8 cellular contexts compared by ENCODE assay signal in the genomic region with DNA sequence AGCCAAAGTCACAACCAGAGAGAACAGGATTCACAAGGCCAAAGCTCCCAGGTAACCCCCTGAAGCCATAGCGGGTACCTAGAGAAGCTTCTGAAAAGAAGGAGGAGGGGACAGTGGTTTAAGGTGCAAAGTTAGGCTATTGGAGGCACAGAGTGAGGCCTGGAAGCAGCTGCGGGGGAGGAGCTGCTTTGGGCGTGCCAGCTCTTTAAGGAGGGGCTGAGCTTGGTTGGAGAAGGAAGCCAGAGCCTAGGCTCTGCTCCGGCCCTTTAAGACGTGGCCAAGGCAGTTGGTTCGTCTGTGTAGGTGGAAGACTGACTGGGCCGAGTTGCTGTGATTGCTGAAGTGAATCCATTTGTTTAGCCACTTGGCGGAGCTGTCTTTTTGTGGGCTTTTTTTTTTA. TPM values are rescaled to one million over a fixed set of nuclear protein-coding genes. Genes with fewer than 3 reads are reported as not detected.
A peak's percentile ranks its signal among the peaks of the same experiment; 100 is the strongest.
DNase-seq lines count a peak whose midpoint lies in the region; ATAC-seq and TF ChIP-seq lines count a peak whose summit lies in the region.

No MANE protein-coding gene starts in this region.

- no peaks in the 10 kb centered on the region for H4K20me1 ChIP-seq in mammary epithelial cell (ENCODE audit: insufficient read depth, low read length)

- no TSS peak for BruUV-seq in mammary epithelial cell (replicated peaks; lab: Mats Ljungman, UMichigan)

- H2AFZ ChIP-seq in mammary epithelial cell (ENCODE audit: low read depth, low read length): peak overlapping the region; percentile 84

- peak overlapping the region; percentile 2 for H3K9ac ChIP-seq in mammary epithelial cell (ENCODE audit: insufficient read depth, low read length)

- H3K36me3 ChIP-seq in BJ (ENCODE audit: control insufficient read depth, insufficient read depth, low read length) (no peaks in the 10 kb centered on the region), mammary epithelial cell (ENCODE audit: insufficient read depth, low read length) (no peaks in the 10 kb centered on the region), kidney epithelial cell (ENCODE audit: control insufficient read depth, insufficient read depth, low read length) (no peaks in the 10 kb centered on the region), thoracic aorta (no peaks in the 10 kb centered on the region)

- 11% methylated on average over 6 of the region's 8 CpGs for WGBS in mammary epithelial cell (ENCODE audit: low coverage, missing lambda C conversion rate)

- ATAC-seq in GM19035 (IDR thresholded peaks at IDR 0.05; ENCODE audit: unreplicated experiment) (peak; percentile 64), HG03280 (IDR thresholded peaks at IDR 0.05; ENCODE audit: unreplicated experiment) (peak; percentile 87), thoracic aorta (ENCODE audit: insufficient number of reproducible peaks, low FRiP score, low read depth) (peak; percentile 89)

- dilution Hi-C loops in mammary epithelial cell (cut with HindIII; ENCODE audit: low sequenced_read_pairs): no loop called here

- TF ChIP-seq CTCF in BJ (IDR thresholded peaks at IDR 0.05; ENCODE audit: insufficient read depth, low read depth, low read length): peak; percentile 8; the same call in 1 of the 2 replicates
- TF ChIP-seq CTCF in mammary epithelial cell (conservative IDR thresholded peaks at IDR 0.05 in 1 of 2, IDR thresholded peaks at IDR 0.05 in 1 of 2; ENCODE audit: extremely low read depth in 1 of 2, insufficient read depth in 1 of 2, low read depth in 1 of 2, low read length in 2 of 2): peak; percentile 25 to 37
- no peak for TF ChIP-seq CTCF in kidney epithelial cell (IDR thresholded peaks at IDR 0.05; ENCODE audit: insufficient read depth, low read length, poor library complexity, severe bottlenecking)
- TF ChIP-seq CTCF in thoracic aorta (IDR thresholded peaks at IDR 0.05): no peak
- TF ChIP-seq CTCF in RWPE1 (conservative IDR thresholded peaks at IDR 0.05; ENCODE audit: low read depth): no peak

- peak overlapping the region; percentile 79 for H3K4me2 ChIP-seq in mammary epithelial cell (ENCODE audit: insufficient read depth, low read depth, low read length)

- H3K4me1 ChIP-seq in mammary epithelial cell (ENCODE audit: insufficient read depth, low read length) (peaks cover 3% of the 10 kb centered on the region), thoracic aorta (ENCODE audit: control insufficient read depth in 1 of 2, low read depth in 2 of 2) (peaks cover 0 to 10% of the 10 kb centered on the region in 2 donors)

- DNase-seq in BJ (ENCODE audit: low read depth) (peak; percentile 6), mammary epithelial cell (peak; percentile 81), kidney epithelial cell (ENCODE audit: low read depth) (peak; percentile 7), thoracic aorta (ENCODE audit: low spot score) (peak; percentile 5), RWPE1 (ENCODE audit: low spot score) (no peak), DMS53 treated with DMSO at 0.1 percent for 48 hours (lab: John Stamatoyannopoulos, UW; ENCODE audit: unreplicated experiment) (no peak)

- no peaks in the 10 kb centered on the region for H3K27me3 ChIP-seq in BJ (ENCODE audit: control insufficient read depth, insufficient read depth, low read length)
- H3K27me3 ChIP-seq in mammary epithelial cell (ENCODE audit: insufficient read depth, low read length): no peaks in the 10 kb centered on the region
- H3K27me3 ChIP-seq in kidney epithelial cell (ENCODE audit: control insufficient read depth, insufficient read depth, low read length): no peaks in the 10 kb centered on the region
- no peaks in the 10 kb centered on the region for H3K27me3 ChIP-seq in thoracic aorta (replicated peaks; ENCODE audit: insufficient read depth)

- H3K4me3 ChIP-seq in BJ (ENCODE audit: low read depth, low read length) (no peak overlapping the region), mammary epithelial cell (replicated peaks in 1 of 3; ENCODE audit: insufficient read depth in 1 of 3, low read depth in 2 of 3, low read length in 3 of 3) (peak overlapping the region; percentile 47 to 57 (median 53)), kidney epithelial cell (ENCODE audit: low read depth, low read length) (no peak overlapping the region), thoracic aorta (peak overlapping the region; percentile 84)

- POLR2A ChIA-PET in BJ (lab: Charles Lee) (no interaction called here), RWPE1 (lab: Yijun Ruan, JAX; ENCODE audit: low non-redundant PET) (no interaction called here)

- intact Hi-C loops in mammary epithelial cell (cut with micrococcal nuclease): loop anchor here (2.0 to 10.0 kb wide), 2 partner anchors 329 to 495 kb away; partner anchors contain the start of gene NBDY

- in situ Hi-C loops in mammary epithelial cell (cut with MboI; ENCODE audit: low sequenced_read_pairs in 2 of 2): no loop called here

- H3K27ac ChIP-seq in mammary epithelial cell (ENCODE audit: insufficient read depth, low read depth, low read length) (peak overlapping the region; percentile 15), thoracic aorta (peak overlapping the region; percentile 69 to 86), RWPE1 (no peak overlapping the region)

- no peaks in the 10 kb centered on the region for H3K9me3 ChIP-seq in mammary epithelial cell (replicated peaks; ENCODE audit: insufficient read depth, low read length)
- no peaks in the 10 kb centered on the region for H3K9me3 ChIP-seq in thoracic aorta

- CTCF ChIA-PET in BJ (lab: Yijun Ruan, JAX): interaction anchor here (0.7 to 1.1 kb wide), 2 partner anchors 15 to 16 kb away, joined by 6 read pairs; no protein-coding TSS in a partner anchor
- CTCF ChIA-PET in mammary epithelial cell (lab: Charles Lee; ENCODE audit: low non-redundant PET): interaction anchor here (0.7 to 0.8 kb wide), 2 partner anchors 432 to 453 kb away, joined by 5 to 11 read pairs; no protein-coding TSS in a partner anchor
- CTCF ChIA-PET in RWPE1 (lab: Yijun Ruan, JAX): no interaction called here

- H3K79me2 ChIP-seq in mammary epithelial cell (ENCODE audit: insufficient read depth, low read length): peaks cover 16% of the 10 kb centered on the region

RNA-seq across cellular contexts. Expression of gene KLF8, which starts 1.5 kb away (rescaled TPM):
- 1.5 and 1.9 TPM in 2 replicates for polyA plus RNA-seq in BJ (2011; rRNA removed)
- 1.4 and 2.3 TPM in 2 replicates for polyA minus RNA-seq in BJ (2011; rRNA and poly(A)+ RNA removed)
- 10 to 100 TPM; 15.6 to 22.0 TPM for total RNA-seq in mammary epithelial cell
- 14.3 TPM for polyA plus RNA-seq in mammary epithelial cell
- 4.9 TPM for polyA minus RNA-seq in mammary epithelial cell
- 2.6 and 4.4 TPM in 2 replicates for total RNA-seq in kidney epithelial cell
- 10 to 100 TPM; 16.4 to 17.2 TPM for total RNA-seq in thoracic aorta

Comparison
In these comparisons a context has a peak if more than half of its experiments do, and no peak if none do; other contexts are left out.
1. DNase-seq: peak in BJ (single experiment), mammary epithelial cell (single experiment), kidney epithelial cell (single experiment) and thoracic aorta (single experiment); none in RWPE1 (single experiment) and DMS53 treated with DMSO at 0.1 percent for 48 hours (single experiment).
2. H3K4me3 ChIP-seq: peak in mammary epithelial cell (3 of 3) and thoracic aorta (single experiment); none in BJ (single experiment) and kidney epithelial cell (single experiment).
3. CTCF ChIP-seq: peak in BJ (single experiment) and mammary epithelial cell (2 of 2); none in kidney epithelial cell (single experiment), thoracic aorta (single experiment) and RWPE1 (single experiment).
4. Peak in every context shown above with its lines, with median percentiles within 50 percentile points of each other: ATAC-seq.